In the genomic region with DNA sequence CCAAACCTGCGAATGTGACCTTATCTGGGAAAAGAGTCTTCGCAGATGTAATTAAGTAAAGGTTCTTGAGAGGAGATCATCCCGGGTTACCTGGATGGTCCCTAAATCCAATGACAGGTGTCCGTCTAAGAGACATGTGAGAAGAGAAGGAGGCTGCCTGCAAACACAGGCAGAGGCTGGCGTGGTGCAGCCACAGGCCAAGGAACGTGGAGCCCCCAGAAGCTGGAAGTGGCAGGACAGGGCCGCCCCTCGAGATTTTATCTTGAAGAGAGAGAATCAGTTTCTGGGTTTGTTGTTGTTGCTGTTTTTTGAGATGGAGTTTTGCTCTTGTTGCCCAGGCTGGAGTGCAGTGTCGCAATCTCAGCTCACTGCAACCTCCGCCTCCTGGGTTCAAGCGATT, we compare ENCODE assay signal across 18 cellular contexts. TPM values are rescaled to one million over a fixed set of nuclear protein-coding genes. Genes with fewer than 3 reads are reported as not detected.
DNase-seq lines count a peak whose midpoint lies in the region; ATAC-seq, FAIRE-seq and TF ChIP-seq lines count a peak whose summit lies in the region.
"Had no signal": no experiment of that assay in that cellular context is flagged by ENCODE, and none has a peak within 500 bp of the region (broad histone marks: within the 10 kb centered on the region; RNA-seq: fewer than 3 reads in every experiment).

No MANE protein-coding gene starts in this region.

- no peak for FAIRE-seq in GM12892 (lab: Jason Lieb, UNC)
- FAIRE-seq: GM19239 had no signal

- H3K9me3 ChIP-seq in ascending aorta = no peaks in the 10 kb centered on the region
- no peaks in the 10 kb centered on the region for H3K9me3 ChIP-seq in gastroesophageal sphincter
- no peaks in the 10 kb centered on the region for H3K9me3 ChIP-seq in sigmoid colon
- H3K9me3 ChIP-seq in vagina = no peaks in the 10 kb centered on the region
- H3K9me3 ChIP-seq: MG63 had no signal

- H3K36me3 ChIP-seq in ascending aorta (no peaks in the 10 kb centered on the region), gastroesophageal sphincter (no peaks in the 10 kb centered on the region), sigmoid colon (no peaks in the 10 kb centered on the region), vagina (no peaks in the 10 kb centered on the region)
- H3K36me3 ChIP-seq: MG63 had no signal

- DNase-seq in ascending aorta (ENCODE audit: low spot score in 2 of 2) = no peak
- no peak for DNase-seq in sigmoid colon
- no peak for DNase-seq in vagina (ENCODE audit: extremely low spot score in 2 of 2)
- DNase-seq in GM12892 (ENCODE audit: insufficient read length) = no peak
- no peak for DNase-seq in NCI-H446 treated with DMSO at 0.1 percent for 48 hours (lab: John Stamatoyannopoulos, UW)
- no peak for DNase-seq in HuH-7 (ENCODE audit: low spot score)
- DNase-seq: MG63, NCI-H1105, NCI-H1694 treated with DMSO at 0.1 percent for 48 hours, NCI-H345, NCI-H69 had no signal

- 79 to 83% methylated on average over 6 to 8 of the region's 11 CpGs for WGBS in gastroesophageal sphincter (ENCODE audit: low coverage in 1 of 2), 2 donors
- WGBS in sigmoid colon, 2 donors = 70 to 85% methylated on average over 11 of the region's 11 CpGs

- no peak for TF ChIP-seq POLR2A in gastroesophageal sphincter (IDR thresholded peaks at IDR 0.05)
- TF ChIP-seq POLR2A in sigmoid colon (IDR thresholded peaks at IDR 0.05) = no peak
- TF ChIP-seq POLR2A in vagina (IDR thresholded peaks at IDR 0.05) = no peak
- TF ChIP-seq POLR2A in GM12892 (IDR thresholded peaks at IDR 0.05; ENCODE audit: low read depth, low read length) = no peak

- no peak for TF ChIP-seq EP300 in gastroesophageal sphincter (IDR thresholded peaks at IDR 0.05)
- TF ChIP-seq EP300 in sigmoid colon (IDR thresholded peaks at IDR 0.05) = no peak

- no peaks in the 10 kb centered on the region for H3K27me3 ChIP-seq in ascending aorta
- no peaks in the 10 kb centered on the region for H3K27me3 ChIP-seq in gastroesophageal sphincter
- no peaks in the 10 kb centered on the region for H3K27me3 ChIP-seq in sigmoid colon
- H3K27me3 ChIP-seq in vagina = no peaks in the 10 kb centered on the region
- H3K27me3 ChIP-seq: MG63 had no signal

- ATAC-seq in gastroesophageal sphincter = no peak

- peak overlapping the region; percentile 70 to 82 for H3K27ac ChIP-seq in ascending aorta
- H3K27ac ChIP-seq in gastroesophageal sphincter = peak overlapping the region; percentile 80 to 93 (median 91)
- H3K27ac ChIP-seq in sigmoid colon = peak overlapping the region; percentile 90 to 94 (median 92)
- peak overlapping the region; percentile 39 for H3K27ac ChIP-seq in vagina
- H3K27ac ChIP-seq: HL-60, PC-9 had no signal

- TF ChIP-seq CTCF in ascending aorta (IDR thresholded peaks at IDR 0.05) = no peak
- no peak for TF ChIP-seq CTCF in gastroesophageal sphincter (IDR thresholded peaks at IDR 0.05)
- no peak for TF ChIP-seq CTCF in sigmoid colon (IDR thresholded peaks at IDR 0.05)
- no peak for TF ChIP-seq CTCF in vagina (IDR thresholded peaks at IDR 0.05)

- H3K4me1 ChIP-seq in ascending aorta = peaks cover 20 to 32% of the 10 kb centered on the region in 2 donors
- H3K4me1 ChIP-seq in gastroesophageal sphincter = peaks cover 3 to 72% (median 10%) of the 10 kb centered on the region in 3 donors
- H3K4me1 ChIP-seq in sigmoid colon = peaks cover 0 to 63% (median 50%) of the 10 kb centered on the region in 4 donors
- peaks cover 10% of the 10 kb centered on the region for H3K4me1 ChIP-seq in vagina

- H3K4me3 ChIP-seq in ascending aorta (no peak overlapping the region), gastroesophageal sphincter (no peak overlapping the region), sigmoid colon (no peak overlapping the region), vagina (no peak overlapping the region)
- H3K4me3 ChIP-seq: MG63, PC-9 had no signal

- intact Hi-C loops in ascending aorta (cut with DNase I) (loop anchor here (5.0 kb wide), 2 partner anchors 55 to 100 kb away; partner anchors contain the start of gene TPCN2), sigmoid colon (cut with DNase I) (loop anchor here (5.0 kb wide), 2 partner anchors 55 to 100 kb away; partner anchors contain the start of gene TPCN2), vagina (cut with DNase I) (loop anchor here (5.0 kb wide), 1 partner anchor 55 kb away; no protein-coding TSS in a partner anchor)

RNA-seq across cellular contexts. Expression of gene MRGPRD, which starts 33.6 kb away (rescaled TPM):
- not detected for total RNA-seq in ascending aorta
- total RNA-seq in gastroesophageal sphincter = 1 to 10 TPM in 2 of 4 donors, not detected in 2; 2.9 to 5.4 TPM
- 1 to 10 TPM in 3 of 4 donors, not detected in 1; 1.9 to 2.2 (median 2.1) TPM for total RNA-seq in sigmoid colon
- not detected for polyA plus RNA-seq in sigmoid colon
- not detected for total RNA-seq in vagina
- polyA plus RNA-seq in GM12892 (2012; ENCODE audit: missing spikeins) = not detected
- total RNA-seq: A673, G401, PC-9 had no signal
- polyA plus RNA-seq: CD14-positive monocyte had no signal

RNA-seq across cellular contexts. Expression of gene IGHMBP2, which starts 43.5 kb away (rescaled TPM):
- total RNA-seq in ascending aorta = 52.0 TPM
- total RNA-seq in gastroesophageal sphincter = 10 to 100 TPM; 20.9 to 31.8 (median 24.9) TPM
- 10 to 100 TPM; 12.2 to 41.3 (median 30.4) TPM for total RNA-seq in sigmoid colon
- 10 to 100 TPM in 1 of 3 donors, 1 to 10 TPM in 2; 5.4 to 15.7 (median 8.1) TPM for polyA plus RNA-seq in sigmoid colon
- total RNA-seq in vagina = 8.3 TPM
- 5.9 TPM for polyA plus RNA-seq in GM12892 (2012; ENCODE audit: missing spikeins)

RNA-seq across cellular contexts. Expression of gene MRPL21, which starts 43.5 kb away (rescaled TPM):
- 14.2 TPM for total RNA-seq in ascending aorta
- total RNA-seq in gastroesophageal sphincter = 10 to 100 TPM; 40.4 to 70.0 (median 52.8) TPM
- total RNA-seq in sigmoid colon = 10 to 100 TPM; 53.7 to 99.1 (median 67.5) TPM
- 100 to 1,000 TPM; 107 to 134 (median 124) TPM for polyA plus RNA-seq in sigmoid colon
- 68.5 TPM for total RNA-seq in vagina
- polyA plus RNA-seq in GM12892 (2012; ENCODE audit: missing spikeins) = 77.6 TPM

Comparison
In these comparisons a context has a peak if more than half of its experiments do, and no peak if none do; other contexts are left out.
1. H3K27ac ChIP-seq: peak in every context shown above with its lines; median percentile 92 in sigmoid colon; 91 in gastroesophageal sphincter; 76 in ascending aorta; 39 in vagina.